ENCODE assay signal across 12 cellular contexts in the genomic region with DNA sequence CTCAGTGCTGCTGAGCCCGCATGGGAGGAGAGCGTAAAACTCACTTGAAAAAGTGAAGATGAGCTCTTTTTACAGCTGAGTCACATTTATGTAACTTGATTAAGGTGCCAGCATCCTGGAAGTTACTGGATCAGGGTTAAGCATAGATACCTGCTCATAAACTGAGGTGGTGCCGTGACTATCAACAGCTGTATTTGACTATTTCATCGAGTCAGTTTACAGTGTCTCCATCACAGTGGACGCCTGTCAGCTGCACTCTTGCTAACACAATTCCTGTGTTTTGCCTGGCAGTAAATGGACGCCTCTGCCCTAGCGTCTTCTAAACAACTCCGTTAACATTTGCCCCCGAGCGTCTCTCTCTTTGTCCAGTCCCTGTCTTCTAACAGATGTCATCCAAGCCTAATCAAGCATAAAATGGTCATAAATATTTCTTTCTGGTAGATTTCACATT.
A peak's percentile ranks its signal among the peaks of the same experiment; 100 is the strongest.
DNase-seq lines count a peak whose midpoint lies in the region; ATAC-seq and TF ChIP-seq lines count a peak whose summit lies in the region.
"Had no signal": no experiment of that assay in that cellular context is flagged by ENCODE, and none has a peak within 500 bp of the region (broad histone marks: within the 10 kb centered on the region; RNA-seq: fewer than 3 reads in every experiment).

No MANE protein-coding gene starts in this region.

- H3K9ac ChIP-seq in fibroblast of lung (ENCODE audit: insufficient read depth, low read length) = no peak overlapping the region

- H2AFZ ChIP-seq in fibroblast of lung (ENCODE audit: low read length) = peak overlapping the region; percentile 20
- peak overlapping the region; percentile 32 for H2AFZ ChIP-seq in osteoblast (ENCODE audit: low read length)

- POLR2A ChIA-PET in CD4-positive, alpha-beta T cell (lab: Charles Lee) = no interaction called here

- H3K4me1 ChIP-seq in fibroblast of lung (ENCODE audit: control insufficient read depth, extremely low read depth, insufficient read depth, low read length) = peaks cover 10% of the 10 kb centered on the region
- peaks cover 48% of the 10 kb centered on the region for H3K4me1 ChIP-seq in osteoblast (ENCODE audit: insufficient read depth, low read length)
- H3K4me1 ChIP-seq: adrenal gland had no signal

- no peak for TF ChIP-seq CTCF in CD4-positive, alpha-beta T cell (IDR thresholded peaks at IDR 0.05)
- no peak for TF ChIP-seq CTCF in fibroblast of lung (conservative IDR thresholded peaks at IDR 0.05 in 1 of 2, IDR thresholded peaks at IDR 0.05 in 1 of 2; ENCODE audit: low read depth in 1 of 2, low read length in 2 of 2)
- TF ChIP-seq CTCF in osteoblast (IDR thresholded peaks at IDR 0.05; ENCODE audit: extremely low read depth, low read depth, low read length) = no peak

- peaks cover 93% of the 10 kb centered on the region for H3K36me3 Mint-ChIP-seq in CD4-positive, alpha-beta T cell (ENCODE audit: low read depth)
- peaks cover 57% of the 10 kb centered on the region for H3K36me3 Mint-ChIP-seq in activated T-helper 17 cell treated with anti-CD3 and anti-CD28 coated beads, Interleukin-2, amount 50 U/mL, for 72 hours (ENCODE audit: low read depth)

- H3K4me2 ChIP-seq in fibroblast of lung (ENCODE audit: extremely low read depth, insufficient read depth, low read length) (peak overlapping the region; percentile 51), osteoblast (ENCODE audit: insufficient read depth, low read length) (peak overlapping the region; percentile 64)

- no peaks in the 10 kb centered on the region for H3K9me3 ChIP-seq in CD4-positive, alpha-beta T cell (ENCODE audit: control insufficient read depth, low read length)
- H3K9me3 ChIP-seq in fibroblast of lung (ENCODE audit: control insufficient read depth, insufficient read depth, low read depth, low read length) (no peaks in the 10 kb centered on the region), osteoblast (ENCODE audit: low read depth, low read length) (no peaks in the 10 kb centered on the region)
- H3K9me3 ChIP-seq: adrenal gland, esophagus squamous epithelium had no signal

- H3K4me3 ChIP-seq in fibroblast of lung (replicated peaks in 1 of 4; ENCODE audit: control extremely low read depth in 1 of 4, insufficient read depth in 1 of 4, low read depth in 3 of 4, low read length in 4 of 4) (no peak overlapping the region), osteoblast (ENCODE audit: insufficient read depth, low read length) (peak overlapping the region; percentile 19)
- H3K4me3 ChIP-seq: adrenal gland had no signal

- H4K20me1 ChIP-seq in fibroblast of lung (ENCODE audit: control insufficient read depth, extremely low read depth, insufficient read depth, low read length) = no peaks in the 10 kb centered on the region
- H4K20me1 ChIP-seq in osteoblast (ENCODE audit: insufficient read depth, low read length) = no peaks in the 10 kb centered on the region

- no peaks in the 10 kb centered on the region for H3K9me3 Mint-ChIP-seq in CD4-positive, alpha-beta T cell
- no peaks in the 10 kb centered on the region for H3K9me3 Mint-ChIP-seq in activated T-helper 17 cell treated with anti-CD3 and anti-CD28 coated beads, Interleukin-2, amount 50 U/mL, for 72 hours

- intact Hi-C loops in CD4-positive, alpha-beta T cell (cut with DNase I, micrococcal nuclease) = no loop called here

- H3K36me3 ChIP-seq in fibroblast of lung (ENCODE audit: control insufficient read depth, insufficient read depth, low read length) (no peaks in the 10 kb centered on the region), osteoblast (ENCODE audit: insufficient read depth, low read length) (peaks cover 5% of the 10 kb centered on the region)
- H3K36me3 ChIP-seq: adrenal gland had no signal

- ATAC-seq in CD4-positive, alpha-beta T cell (ENCODE audit: poor library complexity) = no peak
- ATAC-seq in GM19455 (IDR thresholded peaks at IDR 0.05; ENCODE audit: unreplicated experiment) (no peak), HG02840 (IDR thresholded peaks at IDR 0.05; ENCODE audit: low FRiP score, unreplicated experiment) (no peak)
- no peak for ATAC-seq in activated T-helper 17 cell treated with anti-CD3 and anti-CD28 coated beads, Interleukin-2, amount 50 U/mL, for 72 hours (replicated peaks)

- H3K79me2 ChIP-seq in fibroblast of lung (ENCODE audit: control insufficient read depth, insufficient read depth, low read length) = no peaks in the 10 kb centered on the region
- H3K79me2 ChIP-seq in osteoblast (ENCODE audit: insufficient read depth, low read length) = peaks cover 14% of the 10 kb centered on the region

- H3K27ac Mint-ChIP-seq in CD4-positive, alpha-beta T cell = peak overlapping the region; percentile 68
- no peak overlapping the region for H3K27ac Mint-ChIP-seq in activated T-helper 17 cell treated with anti-CD3 and anti-CD28 coated beads, Interleukin-2, amount 50 U/mL, for 72 hours

- no peak overlapping the region for H3K4me3 Mint-ChIP-seq in CD4-positive, alpha-beta T cell
- H3K4me3 Mint-ChIP-seq in activated T-helper 17 cell treated with anti-CD3 and anti-CD28 coated beads, Interleukin-2, amount 50 U/mL, for 72 hours = no peak overlapping the region

- DNase-seq in CD4-positive, alpha-beta T cell = no peak
- DNase-seq in NCI-H526 treated with DMSO at 0.1 percent for 48 hours (lab: John Stamatoyannopoulos, UW) (peak; percentile 68), fibroblast of lung (ENCODE audit: low read depth in 2 of 2) (peak in 1 of 2 donors; percentile 37), osteoblast (ENCODE audit: insufficient read length, low spot score, missing footprints) (no peak), GM19240 (ENCODE audit: insufficient read length, low spot score) (no peak)
- DNase-seq: adrenal gland, DMS79, esophagus squamous epithelium, NCI-H524 treated with DMSO at 0.1 percent for 48 hours had no signal

- H3K4me1 Mint-ChIP-seq in CD4-positive, alpha-beta T cell (ENCODE audit: low read depth) = peaks cover 62% of the 10 kb centered on the region
- H3K4me1 Mint-ChIP-seq in activated T-helper 17 cell treated with anti-CD3 and anti-CD28 coated beads, Interleukin-2, amount 50 U/mL, for 72 hours = peaks cover 6% of the 10 kb centered on the region

- CTCF ChIA-PET in CD4-positive, alpha-beta T cell (lab: Charles Lee) = interaction anchor here (0.6 to 1.5 kb wide), 2 partner anchors 19 to 62 kb away, joined by 3 to 4 read pairs; no protein-coding TSS in a partner anchor

- no peaks in the 10 kb centered on the region for H3K27me3 Mint-ChIP-seq in CD4-positive, alpha-beta T cell
- no peaks in the 10 kb centered on the region for H3K27me3 Mint-ChIP-seq in activated T-helper 17 cell treated with anti-CD3 and anti-CD28 coated beads, Interleukin-2, amount 50 U/mL, for 72 hours

- H3K27ac ChIP-seq in CD4-positive, alpha-beta T cell (ENCODE audit: low read depth, low read length) = no peak overlapping the region
- no peak overlapping the region for H3K27ac ChIP-seq in fibroblast of lung (ENCODE audit: insufficient read depth, low read length)
- peak overlapping the region; percentile 97 for H3K27ac ChIP-seq in osteoblast (ENCODE audit: low read depth, low read length)
- H3K27ac ChIP-seq: adrenal gland had no signal

- H3K27me3 ChIP-seq in CD4-positive, alpha-beta T cell (ENCODE audit: control insufficient read depth, insufficient read depth, low read length) = no peaks in the 10 kb centered on the region
- H3K27me3 ChIP-seq in fibroblast of lung (ENCODE audit: control insufficient read depth, insufficient read depth, low read length) (no peaks in the 10 kb centered on the region), osteoblast (ENCODE audit: insufficient read depth, low read length) (no peaks in the 10 kb centered on the region)
- H3K27me3 ChIP-seq: adrenal gland, esophagus squamous epithelium had no signal
